ENCODE assay signal across 9 cellular contexts in the genomic region with DNA sequence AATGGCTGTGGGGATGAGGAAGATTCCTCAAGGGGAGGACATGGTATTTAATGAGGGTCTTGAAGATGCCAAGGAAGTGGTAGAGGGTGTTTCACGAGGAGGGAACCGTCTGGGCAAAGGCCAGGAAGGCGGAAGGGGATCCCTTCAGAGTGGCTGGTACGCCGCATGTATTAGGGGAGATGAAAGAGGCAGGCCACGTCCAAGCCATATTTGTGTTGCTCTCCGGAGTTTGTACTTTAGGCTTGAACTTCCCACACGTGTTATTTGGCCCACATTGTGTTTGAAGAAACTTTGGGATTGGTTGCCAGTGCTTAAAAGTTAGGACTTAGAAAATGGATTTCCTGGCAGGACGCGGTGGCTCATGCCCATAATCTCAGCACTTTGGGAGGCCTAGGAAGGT. TPM values are rescaled to one million over a fixed set of nuclear protein-coding genes. Genes with fewer than 3 reads are reported as not detected.
A peak's percentile ranks its signal among the peaks of the same experiment; 100 is the strongest.
DNase-seq lines count a peak whose midpoint lies in the region.
"Had no signal": no experiment of that assay in that cellular context is flagged by ENCODE, and none has a peak within 500 bp of the region (broad histone marks: within the 10 kb centered on the region; RNA-seq: fewer than 3 reads in every experiment).

No MANE protein-coding gene starts in this region.

- peaks cover 10% of the 10 kb centered on the region for H3K36me3 Mint-ChIP-seq in activated CD4-positive, alpha-beta T cell treated with anti-CD3 and anti-CD28 coated beads, Interleukin-2, amount 10 ng/mL, durations not matched to agents 24 days and 14 days (ENCODE audit: low read depth)
- H3K36me3 Mint-ChIP-seq in activated T-helper 2 cell treated with anti-CD3 and anti-CD28 coated beads, Interferon-gamma antibody, Interleukin-2, Interleukin-4, amounts not matched to agents 10 μg/mL and 5 μg/mL and 100 μg/mL, durations not matched to agents 14 hours and 24 hours and 36 hours (ENCODE audit: low read depth): peaks cover 17% of the 10 kb centered on the region

- intact Hi-C loops in activated CD4-positive, alpha-beta T cell treated with anti-CD3 and anti-CD28 coated beads, Interleukin-2, amount 10 ng/mL, durations not matched to agents 24 days and 14 days (cut with micrococcal nuclease): loop anchor here (2.0 to 5.0 kb wide), 3 partner anchors 18 to 141 kb away; no protein-coding TSS in a partner anchor
- intact Hi-C loops in activated T-helper 2 cell treated with anti-CD3 and anti-CD28 coated beads, Interferon-gamma antibody, Interleukin-2, Interleukin-4, amounts not matched to agents 10 μg/mL and 5 μg/mL and 100 μg/mL, durations not matched to agents 14 hours and 24 hours and 36 hours (cut with micrococcal nuclease): loop anchor here (1.0 to 5.0 kb wide), 4 partner anchors 8 to 156 kb away; no protein-coding TSS in a partner anchor
- intact Hi-C loops in posterior cingulate gyrus (cut with DNase I): loop anchor here (5.0 kb wide), 1 partner anchor 156 kb away; no protein-coding TSS in a partner anchor

- no peaks in the 10 kb centered on the region for H3K9me3 Mint-ChIP-seq in activated CD4-positive, alpha-beta T cell treated with anti-CD3 and anti-CD28 coated beads, Interleukin-2, amount 10 ng/mL, durations not matched to agents 24 days and 14 days
- no peaks in the 10 kb centered on the region for H3K9me3 Mint-ChIP-seq in activated T-helper 2 cell treated with anti-CD3 and anti-CD28 coated beads, Interferon-gamma antibody, Interleukin-2, Interleukin-4, amounts not matched to agents 10 μg/mL and 5 μg/mL and 100 μg/mL, durations not matched to agents 14 hours and 24 hours and 36 hours

- no peaks in the 10 kb centered on the region for H3K27me3 Mint-ChIP-seq in activated CD4-positive, alpha-beta T cell treated with anti-CD3 and anti-CD28 coated beads, Interleukin-2, amount 10 ng/mL, durations not matched to agents 24 days and 14 days
- no peaks in the 10 kb centered on the region for H3K27me3 Mint-ChIP-seq in activated T-helper 2 cell treated with anti-CD3 and anti-CD28 coated beads, Interferon-gamma antibody, Interleukin-2, Interleukin-4, amounts not matched to agents 10 μg/mL and 5 μg/mL and 100 μg/mL, durations not matched to agents 14 hours and 24 hours and 36 hours (ENCODE audit: low read depth)

- H3K4me3 Mint-ChIP-seq in activated CD4-positive, alpha-beta T cell treated with anti-CD3 and anti-CD28 coated beads, Interleukin-2, amount 10 ng/mL, durations not matched to agents 24 days and 14 days: peak overlapping the region; percentile 98
- peak overlapping the region; percentile 91 for H3K4me3 Mint-ChIP-seq in activated T-helper 2 cell treated with anti-CD3 and anti-CD28 coated beads, Interferon-gamma antibody, Interleukin-2, Interleukin-4, amounts not matched to agents 10 μg/mL and 5 μg/mL and 100 μg/mL, durations not matched to agents 14 hours and 24 hours and 36 hours (ENCODE audit: low read depth)

- DNase-seq in activated CD4-positive, alpha-beta T cell treated with anti-CD3 and anti-CD28 coated beads, Interleukin-2, amount 10 ng/mL, durations not matched to agents 24 days and 14 days: no peak
- no peak for DNase-seq in activated CD4-positive, alpha-beta T cell treated with anti-CD3 and anti-CD28 coated beads, Interleukin-2, amount 50 U/mL, for 48 hours
- no peak for DNase-seq in activated T-helper 2 cell treated with anti-CD3 and anti-CD28 coated beads, Interferon-gamma antibody, Interleukin-2, Interleukin-4, amounts not matched to agents 10 μg/mL and 5 μg/mL and 100 μg/mL, durations not matched to agents 14 hours and 24 hours and 36 hours (ENCODE audit: low spot score)
- DNase-seq in islet precursor cell (peak; percentile 46), substantia nigra (lab: John Stamatoyannopoulos, UW) (no peak), NCI-H1436 treated with DMSO at 0.1 percent for 48 hours (lab: John Stamatoyannopoulos, UW) (no peak), posterior cingulate gyrus (no peak)
- no peak for DNase-seq in central memory CD4-positive, alpha-beta T cell

- H3K27ac Mint-ChIP-seq in activated CD4-positive, alpha-beta T cell treated with anti-CD3 and anti-CD28 coated beads, Interleukin-2, amount 10 ng/mL, durations not matched to agents 24 days and 14 days: peak overlapping the region; percentile 93
- H3K27ac Mint-ChIP-seq in activated T-helper 2 cell treated with anti-CD3 and anti-CD28 coated beads, Interferon-gamma antibody, Interleukin-2, Interleukin-4, amounts not matched to agents 10 μg/mL and 5 μg/mL and 100 μg/mL, durations not matched to agents 14 hours and 24 hours and 36 hours: peak overlapping the region; percentile 84

- H3K27ac ChIP-seq in substantia nigra (ENCODE audit: low read depth, low read length, poor library complexity, severe bottlenecking): peak overlapping the region; percentile 72

- H3K4me1 Mint-ChIP-seq in activated CD4-positive, alpha-beta T cell treated with anti-CD3 and anti-CD28 coated beads, Interleukin-2, amount 10 ng/mL, durations not matched to agents 24 days and 14 days: peaks cover 13% of the 10 kb centered on the region
- H3K4me1 Mint-ChIP-seq in activated T-helper 2 cell treated with anti-CD3 and anti-CD28 coated beads, Interferon-gamma antibody, Interleukin-2, Interleukin-4, amounts not matched to agents 10 μg/mL and 5 μg/mL and 100 μg/mL, durations not matched to agents 14 hours and 24 hours and 36 hours (ENCODE audit: low read depth): peaks cover 18% of the 10 kb centered on the region

RNA-seq across cellular contexts. Expression of a gene that starts 1.2 kb away (rescaled TPM):
- total RNA-seq in activated CD4-positive, alpha-beta T cell treated with anti-CD3 and anti-CD28 coated beads, Interleukin-2, amount 10 ng/mL, durations not matched to agents 24 days and 14 days: 45.4 and 47.3 TPM in 2 replicates
- 46.8 and 56.7 TPM in 2 replicates for total RNA-seq in activated T-helper 2 cell treated with anti-CD3 and anti-CD28 coated beads, Interferon-gamma antibody, Interleukin-2, Interleukin-4, amounts not matched to agents 10 μg/mL and 5 μg/mL and 100 μg/mL, durations not matched to agents 14 hours and 24 hours and 36 hours

RNA-seq across cellular contexts. Expression of a gene that starts 22.9 kb away (rescaled TPM):
- total RNA-seq in activated CD4-positive, alpha-beta T cell treated with anti-CD3 and anti-CD28 coated beads, Interleukin-2, amount 10 ng/mL, durations not matched to agents 24 days and 14 days: not detected in 2 replicates
- total RNA-seq in activated T-helper 2 cell treated with anti-CD3 and anti-CD28 coated beads, Interferon-gamma antibody, Interleukin-2, Interleukin-4, amounts not matched to agents 10 μg/mL and 5 μg/mL and 100 μg/mL, durations not matched to agents 14 hours and 24 hours and 36 hours: not detected in 2 replicates
- total RNA-seq: Daoy had no signal
